Comparison of ENCODE assay signal across 1 cellular context in genomic region chr16:52265446-52265861, GRCh38.
TF ChIP-seq lines count a peak whose summit lies in the region.

No MANE protein-coding gene starts in this region.

TF ChIP-seq in H1, 55 proteins besides CTCF, POLR2A, EP300 and RAD21 (continued from another document):
- peak; percentile 82 for TF ChIP-seq CHD7 (IDR thresholded peaks at IDR 0.05; ENCODE audit: insufficient replicate concordance, low read length)
- TF ChIP-seq HDAC2 (IDR thresholded peaks at IDR 0.05; ENCODE audit: borderline replicate concordance in 1 of 2, low read depth in 2 of 2, low read length in 2 of 2): 0 out of 4 replicates have a peak, but pooled peaks have one; percentile 68 to 81
- peak; percentile 3 for TF ChIP-seq NANOG (IDR thresholded peaks at IDR 0.05; ENCODE audit: insufficient read depth, low read depth, low read length, poor library complexity, severe bottlenecking)
TF ChIP-seq in H1: peak in this region for 4.
